ENCODE assay signal across 24 cellular contexts in genomic region chr17:77563439-77564102, GRCh38.
"Had no signal": no experiment of that assay in that cellular context is flagged by ENCODE, and none has a peak within 500 bp of the region (broad histone marks: within the 10 kb centered on the region; RNA-seq: fewer than 3 reads in every experiment).

No MANE protein-coding gene starts in this region.

- H3K27ac ChIP-seq: colonic mucosa, dorsolateral prefrontal cortex, esophagus squamous epithelium, gastrocnemius medialis, heart left ventricle, sigmoid colon, transverse colon, uterus, WERI-Rb-1 had no signal

- H3K4me3 ChIP-seq: colonic mucosa, dorsolateral prefrontal cortex, esophagus squamous epithelium, gastrocnemius medialis, heart left ventricle, mucosa of descending colon, sigmoid colon, smooth muscle cell, transverse colon, uterus had no signal

- H3K4me2 ChIP-seq: smooth muscle cell had no signal

- H3K27ac Mint-ChIP-seq: activated naive CD8-positive, alpha-beta T cell; activated T-helper 2 cell treated with anti-CD3 and anti-CD28 coated beads, Interferon-gamma antibody, Interleukin-2, Interleukin-4, amounts not matched to agents 10 μg/mL and 5 μg/mL and 100 μg/mL, durations not matched to agents 14 hours and 24 hours and 36 hours; stimulated activated naive B cell treated with anti-CD40 and anti-IgM and Interleukin-4, amounts not matched to agents 10 μg/mL and 1 μg/mL and 100 μg/mL, for 72 hours had no signal

- H3K27me3 Mint-ChIP-seq: activated naive CD8-positive, alpha-beta T cell had no signal

- H3K9me3 Mint-ChIP-seq: activated T-cell treated with anti-CD3 and anti-CD28 coated beads, Interleukin-2, amount 50 U/mL, for 4 hours; activated T-helper 2 cell treated with anti-CD3 and anti-CD28 coated beads, Interferon-gamma antibody, Interleukin-2, Interleukin-4, amounts not matched to agents 10 μg/mL and 5 μg/mL and 100 μg/mL, durations not matched to agents 14 hours and 24 hours and 36 hours; central memory CD8-positive, alpha-beta T cell; stimulated activated naive B cell treated with anti-CD40 and anti-IgM and Interleukin-4, amounts not matched to agents 10 μg/mL and 1 μg/mL and 100 μg/mL, for 72 hours had no signal

- ATAC-seq: activated T-cell treated with anti-CD3 and anti-CD28 coated beads, Interleukin-2, amount 50 U/mL, for 4 hours; gastrocnemius medialis; left colon; mucosa of descending colon; stimulated activated naive B cell treated with anti-CD40 and anti-IgM and Interleukin-4, amounts not matched to agents 10 μg/mL and 1 μg/mL and 100 μg/mL, for 72 hours had no signal

- H3K4me1 Mint-ChIP-seq: central memory CD8-positive, alpha-beta T cell had no signal

- H3K36me3 ChIP-seq: colonic mucosa, esophagus squamous epithelium, gastrocnemius medialis, heart left ventricle, sigmoid colon, transverse colon, uterus had no signal

- H3K4me1 ChIP-seq: colonic mucosa, esophagus squamous epithelium, gastrocnemius medialis, heart left ventricle, sigmoid colon, transverse colon, uterus had no signal

- H3K36me3 Mint-ChIP-seq: activated naive CD8-positive, alpha-beta T cell; stimulated activated naive B cell treated with anti-CD40 and anti-IgM and Interleukin-4, amounts not matched to agents 10 μg/mL and 1 μg/mL and 100 μg/mL, for 72 hours had no signal

- H3K27me3 ChIP-seq: colonic mucosa, dorsolateral prefrontal cortex, gastrocnemius medialis, sigmoid colon, transverse colon, uterus had no signal

- H3K9me3 ChIP-seq: colonic mucosa, esophagus squamous epithelium, gastrocnemius medialis, mucosa of descending colon, sigmoid colon, transverse colon, uterus had no signal

- DNase-seq: activated CD4-positive, alpha-beta T cell treated with anti-CD3 and anti-CD28 coated beads, Interleukin-2, amount 50 U/mL, for 48 hours; activated CD8-positive, alpha-beta memory T cell treated with anti-CD3 and anti-CD28 coated beads, Interleukin-2, amount 50 U/mL, for 48 hours; activated naive CD4-positive, alpha-beta T cell; activated T-cell treated with anti-CD3 and anti-CD28 coated beads, Interleukin-2, amount 50 U/mL, for 4 hours; colonic mucosa; esophagus squamous epithelium; gastrocnemius medialis; heart left ventricle; left colon; mesenchymal stem cell; mucosa of descending colon; occipital lobe; sigmoid colon; stimulated activated CD4-positive, alpha-beta T cell treated with anti-CD3 and anti-CD28 coated beads, Interleukin-2, amount 100 ng/mL, for 48 hours; stimulated activated CD8-positive, alpha-beta memory T cell treated with anti-CD3 and anti-CD28 coated beads, Interleukin-4, amount 100 ng/mL, for 48 hours; stimulated activated naive B cell treated with anti-CD40 and anti-IgM and Interleukin-4, amounts not matched to agents 10 μg/mL and 1 μg/mL and 100 μg/mL, for 72 hours; transverse colon; uterus; WERI-Rb-1 had no signal

- H3K4me3 Mint-ChIP-seq: activated naive CD8-positive, alpha-beta T cell; activated T-cell treated with anti-CD3 and anti-CD28 coated beads, Interleukin-2, amount 50 U/mL, for 4 hours; central memory CD8-positive, alpha-beta T cell; stimulated activated naive B cell treated with anti-CD40 and anti-IgM and Interleukin-4, amounts not matched to agents 10 μg/mL and 1 μg/mL and 100 μg/mL, for 72 hours had no signal
